Comparison of ENCODE assay signal across 1 cellular context in the genomic region with DNA sequence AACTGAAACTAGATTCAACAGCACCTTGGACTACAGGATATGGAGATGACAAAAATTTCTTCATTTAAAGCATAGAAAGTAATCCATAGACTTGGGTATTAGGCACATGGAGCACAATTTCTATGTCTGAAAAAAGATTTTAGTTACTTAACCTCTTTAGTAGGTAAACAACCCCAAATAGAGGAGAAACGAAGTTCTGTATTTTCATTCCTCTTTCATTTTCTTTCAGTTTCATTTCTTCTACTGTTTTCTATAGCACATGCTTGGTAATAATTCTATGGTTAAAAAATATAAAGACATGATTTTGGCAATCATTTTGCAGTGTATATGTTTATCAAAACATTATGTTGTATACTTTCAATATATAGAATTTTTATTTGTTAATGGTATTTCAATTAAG.
TF ChIP-seq lines count a peak whose summit lies in the region.

No MANE protein-coding gene starts in this region.

TF ChIP-seq in GM12878, 131 proteins besides CTCF, POLR2A, EP300 and RAD21 (continued from another document):
- no peak for TF ChIP-seq ZNF687 (IDR thresholded peaks at IDR 0.05)
TF ChIP-seq in GM12878: peak in this region for 0.
